In genomic region chr10:48243487-48243886, GRCh38 we compare ENCODE assay signal across 20 cellular contexts. TPM values are rescaled to one million over a fixed set of nuclear protein-coding genes. Genes with fewer than 3 reads are reported as not detected.
DNase-seq lines count a peak whose midpoint lies in the region; ATAC-seq, FAIRE-seq and TF ChIP-seq lines count a peak whose summit lies in the region.
"Had no signal": no experiment of that assay in that cellular context is flagged by ENCODE, and none has a peak within 500 bp of the region (broad histone marks: within the 10 kb centered on the region; RNA-seq: fewer than 3 reads in every experiment).

No MANE protein-coding gene starts in this region.

- BruUV-seq in MCF 10A (replicated peaks; lab: Mats Ljungman, UMichigan), result no TSS peak
- BruUV-seq in K562 (replicated peaks; lab: Mats Ljungman, UMichigan), result no TSS peak

- H3K9ac ChIP-seq in HUES64 (ENCODE audit: low read depth, low read length), result no peak overlapping the region
- no peak overlapping the region for H3K9ac ChIP-seq in K562 (ENCODE audit: insufficient read depth in 1 of 2, low read depth in 2 of 2, low read length in 2 of 2)

- no peaks in the 10 kb centered on the region for H3K4me1 ChIP-seq in breast epithelium
- H3K4me1 ChIP-seq in HUES64 (ENCODE audit: insufficient read depth, low read length), result 0 out of 2 replicates have a peak, but pooled peaks cover 10% of the 10 kb centered on the region
- H3K4me1 ChIP-seq in K562 (replicated peaks in 1 of 2; ENCODE audit: control insufficient read depth in 2 of 2, insufficient read depth in 2 of 2, low read length in 2 of 2), result no peaks in the 10 kb centered on the region
- H3K4me1 ChIP-seq: BE2C had no signal

- intact Hi-C loops in MCF 10A (cut with micrococcal nuclease) (no loop called here), breast epithelium (cut with DNase I; ENCODE audit: low total_unique reads) (no loop called here), K562 (cut with micrococcal nuclease) (no loop called here)

- H3K27ac ChIP-seq in breast epithelium (no peak overlapping the region), HUES64 (ENCODE audit: low read depth, low read length) (0 out of 2 replicates have a peak overlapping the region, but pooled peaks have one; percentile 8), K562 (ENCODE audit: extremely low read depth, low read depth, low read length) (no peak overlapping the region)

- H3K27me3 ChIP-seq in breast epithelium (no peaks in the 10 kb centered on the region), HUES64 (ENCODE audit: insufficient read depth, low read length) (no peaks in the 10 kb centered on the region), K562 (ENCODE audit: control insufficient read depth in 2 of 2, insufficient read depth in 2 of 2, low read length in 2 of 2) (peaks cover 29 to 75% of the 10 kb centered on the region in 2 experiments)
- H3K27me3 ChIP-seq: BE2C had no signal

- H3K79me2 ChIP-seq in K562 (ENCODE audit: control insufficient read depth, insufficient read depth, low read length), result no peaks in the 10 kb centered on the region

- CTCF ChIA-PET in MCF 10A (lab: Yijun Ruan, JAX) (interaction anchor here (1.2 kb wide), 2 partner anchors 9 to 44 kb away, joined by 3 read pairs; no protein-coding TSS in a partner anchor), K562 (lab: Yijun Ruan, JAX; ENCODE audit: low intra/inter-chr PET ratio) (no interaction called here)

- no peak for TF ChIP-seq EP300 in K562 (IDR thresholded peaks at IDR 0.05; ENCODE audit: low read length)

- H3K27me3 Mint-ChIP-seq in MCF 10A (ENCODE audit: insufficient read depth, unreplicated experiment) (peaks cover 14% of the 10 kb centered on the region), progenitor cell of endocrine pancreas (peaks cover 15% of the 10 kb centered on the region)

- in situ Hi-C loops in K562 (cut with MboI), result no loop called here

- DNase-seq in MCF 10A (ENCODE audit: unreplicated experiment) (no peak), breast epithelium (ENCODE audit: low spot score in 2 of 2) (no peak), K562 (ENCODE audit: extremely low read depth in 1 of 4, low spot score in 3 of 4) (no peak), progenitor cell of endocrine pancreas (ENCODE audit: low spot score, unreplicated experiment) (no peak), NCI-H2081 treated with DMSO at 0.1 percent for 48 hours (lab: John Stamatoyannopoulos, UW) (no peak), CD1c-positive myeloid dendritic cell (ENCODE audit: extremely low spot score) (no peak)
- no peak for DNase-seq in stimulated activated naive CD4-positive, alpha-beta T cell (lab: John Stamatoyannopoulos, UW)
- DNase-seq: BE2C; CD8-positive, alpha-beta T cell; HCEC 1CT; NCI-H1048; NCI-H1694; NCI-H2227 treated with DMSO at 0.1 percent for 48 hours; NCI-H526 treated with DMSO at 0.1 percent for 48 hours; SHP77 treated with DMSO at 0.1 percent for 48 hours; T-helper 17 cell had no signal

- no peak overlapping the region for H2AFZ ChIP-seq in K562 (ENCODE audit: low read depth, low read length)

- H3K9me3 ChIP-seq in breast epithelium (no peaks in the 10 kb centered on the region), HUES64 (ENCODE audit: insufficient read depth, low read depth, low read length) (no peaks in the 10 kb centered on the region), K562 (replicated peaks; ENCODE audit: control insufficient read depth, insufficient read depth, low read depth, low read length) (no peaks in the 10 kb centered on the region)
- H3K9me3 ChIP-seq: BE2C had no signal

- ATAC-seq in K562, result no peak
- ATAC-seq: CD8-positive, alpha-beta T cell; T-helper 17 cell had no signal

- TF ChIP-seq POLR2A in breast epithelium (IDR thresholded peaks at IDR 0.05), result no peak
- no peak for TF ChIP-seq POLR2A in K562 (conservative IDR thresholded peaks at IDR 0.05)

- H3K4me2 ChIP-seq in K562 (ENCODE audit: insufficient read depth, low read length), result no peak overlapping the region

- H3K27ac Mint-ChIP-seq in MCF 10A (ENCODE audit: low read depth, unreplicated experiment), result peak overlapping the region; percentile 57
- peak overlapping the region; percentile 36 for H3K27ac Mint-ChIP-seq in progenitor cell of endocrine pancreas
- H3K27ac Mint-ChIP-seq: CD8-positive, alpha-beta T cell; T-helper 17 cell had no signal

- H3K9me1 ChIP-seq in K562 (ENCODE audit: control insufficient read depth, insufficient read depth, low read length), result no peaks in the 10 kb centered on the region

- no peak for FAIRE-seq in K562 (lab: Jason Lieb, UNC)
- FAIRE-seq: RCC 7860 had no signal

- POLR2A ChIA-PET in MCF 10A (lab: Yijun Ruan, JAX), result no interaction called here
- POLR2A ChIA-PET in K562 (lab: Yijun Ruan, JAX), result interaction anchor here (1.2 kb wide), 1 partner anchor 65 kb away, joined by 5 read pairs; no protein-coding TSS in a partner anchor

- H3K4me3 Mint-ChIP-seq in MCF 10A (ENCODE audit: unreplicated experiment) (no peak overlapping the region), progenitor cell of endocrine pancreas (ENCODE audit: low read depth) (no peak overlapping the region)
- H3K4me3 Mint-ChIP-seq: CD8-positive, alpha-beta T cell; T-helper 17 cell had no signal

- 0 out of 2 replicates have a peak, but pooled peaks cover 6% of the 10 kb centered on the region for H4K20me1 ChIP-seq in K562 (replicated peaks; ENCODE audit: control insufficient read depth, insufficient read depth, low read length)

- H3K4me1 Mint-ChIP-seq in MCF 10A (ENCODE audit: insufficient read depth, unreplicated experiment), result no peaks in the 10 kb centered on the region
- H3K4me1 Mint-ChIP-seq in progenitor cell of endocrine pancreas (ENCODE audit: low read depth), result no peaks in the 10 kb centered on the region

- H3K4me3 ChIP-seq in breast epithelium (no peak overlapping the region), HUES64 (ENCODE audit: low read length) (no peak overlapping the region), K562 (no peak overlapping the region)

- TF ChIP-seq CTCF in MCF 10A (IDR thresholded peaks at IDR 0.05; ENCODE audit: unreplicated experiment) (no peak), breast epithelium (IDR thresholded peaks at IDR 0.05) (no peak), K562 (IDR thresholded peaks at IDR 0.05 in 2 of 3, conservative IDR thresholded peaks at IDR 0.05 in 1 of 3; ENCODE audit: insufficient read depth in 2 of 3, low read depth in 1 of 3, low read length in 3 of 3) (no peak), progenitor cell of endocrine pancreas (IDR thresholded peaks at IDR 0.05; ENCODE audit: unreplicated experiment) (no peak)

- no peaks in the 10 kb centered on the region for H3K36me3 Mint-ChIP-seq in MCF 10A (ENCODE audit: insufficient read depth, unreplicated experiment)
- H3K36me3 Mint-ChIP-seq in progenitor cell of endocrine pancreas (ENCODE audit: insufficient read depth), result no peaks in the 10 kb centered on the region
- H3K36me3 Mint-ChIP-seq: CD8-positive, alpha-beta T cell had no signal

- TF ChIP-seq RAD21 in K562 (CRISPR knock-in tag; conservative IDR thresholded peaks at IDR 0.05 in 1 of 2, IDR thresholded peaks at IDR 0.05 in 1 of 2), result no peak

- WGBS in HUES64, result 57% methylated on average over 7 of the region's 7 CpGs
- WGBS in K562 (ENCODE audit: insufficient coverage, low coverage, missing lambda C conversion rate), result 0% methylated on average over 7 of the region's 7 CpGs

- H3K36me3 ChIP-seq in breast epithelium (no peaks in the 10 kb centered on the region), HUES64 (ENCODE audit: insufficient read depth, low read length) (no peaks in the 10 kb centered on the region), K562 (ENCODE audit: control insufficient read depth, insufficient read depth, low read length) (no peaks in the 10 kb centered on the region)
- H3K36me3 ChIP-seq: BE2C had no signal

- H3K9me3 Mint-ChIP-seq in MCF 10A (ENCODE audit: unreplicated experiment) (no peaks in the 10 kb centered on the region), progenitor cell of endocrine pancreas (ENCODE audit: low read depth) (no peaks in the 10 kb centered on the region)
- H3K9me3 Mint-ChIP-seq: CD8-positive, alpha-beta T cell had no signal

TF ChIP-seq in K562, 482 proteins besides CTCF, POLR2A, EP300 and RAD21 (continues in another document):
- TF ChIP-seq NFIC (IDR thresholded peaks at IDR 0.05), result peak; percentile 71

RNA-seq across cellular contexts. Expression of gene FRMPD2, which starts 31.0 kb away (rescaled TPM):
- total RNA-seq in MCF 10A (2022) (0.98 and 1.3 TPM in 2 replicates), breast epithelium (1 to 10 TPM in 2 of 3 donors, not detected in 1; 1.9 to 4.6 TPM), K562 (2014; rRNA removed) (0.24 and 0.27 TPM in 2 replicates), K562 (2014; rRNA removed; fragmentation: Illumina TruSeq; extraction: Trizol) (0.51 and 0.73 TPM in 2 replicates), K562 (2015; rRNA removed; fragmentation: Illumina TruSeq; extraction: Trizol) (0.23 and 0.33 TPM in 2 replicates), K562 (2021) (0.38 and 0.44 TPM in 2 replicates), progenitor cell of endocrine pancreas (1.2 and 2.1 TPM in 2 replicates)
- polyA plus RNA-seq in HUES64 (2013, experiment 1 of 2), result 0.15 TPM
- polyA plus RNA-seq in HUES64 (2013, experiment 2 of 2), result 0.38 TPM
- total RNA-seq in K562 (2011; cell fraction: chromatin; rRNA removed; ENCODE audit: low replicate concordance), result 5.3 and 8.2 TPM in 2 replicates
- total RNA-seq in K562 (2011; cell fraction: nucleolus; rRNA removed), result 2.5 and 2.8 TPM in 2 replicates
- total RNA-seq in K562 (2011; cell fraction: nucleoplasm; rRNA removed), result 1.8 and 5.3 TPM in 2 replicates
- polyA plus RNA-seq in K562 (2011; rRNA removed) (0.95 and 1.8 TPM in 2 replicates), K562 (2014; fragmentation: Illumina TruSeq; extraction: Trizol) (0.48 and 0.54 TPM in 2 replicates), K562 (2014; fragmentation: Nextera tagmentation; extraction: Ambion mirVana) (under 1 TPM; 0.14 to 0.15 TPM), K562 (2014; rRNA removed) (0.12 and 0.19 TPM in 2 replicates)
- 0.16 and 0.50 TPM in 2 replicates for polyA plus RNA-seq in K562 (2011; cell fraction: cytosol; rRNA removed)
- 3.3 and 3.8 TPM in 2 replicates for polyA plus RNA-seq in K562 (2011; cell fraction: nucleus; rRNA removed)
- polyA plus RNA-seq in K562 (2012), result 0.55 and 1.3 TPM in 2 replicates
- 0.21 and 0.72 TPM in 2 replicates for polyA minus RNA-seq in K562 (2011; rRNA and poly(A)+ RNA removed)
- not detected in 2 replicates for polyA minus RNA-seq in K562 (2011; cell fraction: cytosol; rRNA and poly(A)+ RNA removed)
- polyA minus RNA-seq in K562 (2011; cell fraction: nucleus; rRNA and poly(A)+ RNA removed), result 1.3 and 1.7 TPM in 2 replicates
- total RNA-seq: CD8-positive, alpha-beta T cell; HT1080 had no signal
- polyA plus RNA-seq: AG04450 had no signal
